ENCODE assay signal across 12 cellular contexts in genomic region chr10:60663850-60664249, GRCh38.
A peak's percentile ranks its signal among the peaks of the same experiment; 100 is the strongest.
DNase-seq lines count a peak whose midpoint lies in the region; ATAC-seq and TF ChIP-seq lines count a peak whose summit lies in the region.
"Had no signal": no experiment of that assay in that cellular context is flagged by ENCODE, and none has a peak within 500 bp of the region (broad histone marks: within the 10 kb centered on the region; RNA-seq: fewer than 3 reads in every experiment).

No MANE protein-coding gene starts in this region.

- no peak overlapping the region for H2AK5ac ChIP-seq in neuronal stem cell (ENCODE audit: low read depth, low read length)

- intact Hi-C loops in activated CD4-positive, alpha-beta T cell treated with anti-CD3 and anti-CD28 coated beads for 36 hours (cut with DNase I, micrococcal nuclease) = loop anchor here (2.0 to 10.0 kb wide), 5 partner anchors 67 to 429 kb away; partner anchors contain the start of gene CDK1 (in 1 of the 2)

- no peak overlapping the region for H2BK12ac ChIP-seq in neuronal stem cell (ENCODE audit: low read length)

- H3K4me2 ChIP-seq in neuronal stem cell (ENCODE audit: insufficient read depth, low read length, poor library complexity, severe bottlenecking) = no peak overlapping the region

- H3K79me1 ChIP-seq in neuronal stem cell (ENCODE audit: low read depth, low read length) = no peaks in the 10 kb centered on the region

- H2BK5ac ChIP-seq in neuronal stem cell (ENCODE audit: low read length) = no peak overlapping the region

- peaks cover 0 to 6% of the 10 kb centered on the region in 2 donors for H3K4me1 ChIP-seq in neuronal stem cell (ENCODE audit: control insufficient read depth in 2 of 2, insufficient read depth in 1 of 2, low read depth in 1 of 2, low read length in 2 of 2)

- H3K9ac ChIP-seq in neuronal stem cell (ENCODE audit: low read depth, low read length, poor library complexity) = no peak overlapping the region

- H3K36me3 ChIP-seq in neuronal stem cell (replicated peaks in 1 of 2; ENCODE audit: control insufficient read depth in 2 of 2, insufficient read depth in 2 of 2, low read length in 2 of 2) = no peaks in the 10 kb centered on the region

- H3K18ac ChIP-seq in neuronal stem cell (ENCODE audit: low read length) = no peak overlapping the region

- DNase-seq in activated CD4-positive, alpha-beta T cell treated with anti-CD3 and anti-CD28 coated beads for 36 hours = no peak
- DNase-seq in activated CD4-positive, alpha-beta T cell treated with anti-CD3 and anti-CD28 coated beads for 48 hours = no peak
- DNase-seq in NCI-H1930 (lab: John Stamatoyannopoulos, UW) = peak; percentile 2
- DNase-seq in WTC11 (ENCODE audit: low spot score) = no peak
- no peak for DNase-seq in neuronal stem cell (ENCODE audit: low spot score)
- DNase-seq in HPDE6-E6E7 (ENCODE audit: extremely low spot score) = no peak
- DNase-seq in type B pancreatic cell (ENCODE audit: extremely low spot score, unreplicated experiment) = no peak
- DNase-seq: activated CD4-positive, alpha-beta T cell treated with anti-CD3 and anti-CD28 coated beads for 4 hours; activated naive CD4-positive, alpha-beta T cell treated with anti-CD3 and anti-CD28 coated beads, Interleukin-2, amount 50 U/mL, for 16 hours; stimulated activated CD8-positive, alpha-beta memory T cell treated with anti-CD3 and anti-CD28 coated beads, Interleukin-4, amount 100 ng/mL, for 48 hours had no signal

- H3K4me3 ChIP-seq in neuronal stem cell (ENCODE audit: low read length in 2 of 2) = no peak overlapping the region

- H3K9me3 ChIP-seq in neuronal stem cell (replicated peaks in 1 of 2; ENCODE audit: control insufficient read depth in 2 of 2, insufficient read depth in 1 of 2, low read depth in 1 of 2, low read length in 2 of 2) = peaks cover 0 to under 1% of the 10 kb centered on the region in 2 donors

- H3K9me3 Mint-ChIP-seq in activated CD4-positive, alpha-beta T cell treated with anti-CD3 and anti-CD28 coated beads for 36 hours (ENCODE audit: low read depth) = no peaks in the 10 kb centered on the region
- H3K9me3 Mint-ChIP-seq in WTC11 (peaks cover 4% of the 10 kb centered on the region), type B pancreatic cell (no peaks in the 10 kb centered on the region)
- H3K9me3 Mint-ChIP-seq: memory B cell had no signal

- POLR2A ChIA-PET in activated CD4-positive, alpha-beta T cell treated with anti-CD3 and anti-CD28 coated beads for 36 hours (lab: Charles Lee) = no interaction called here
- POLR2A ChIA-PET in WTC11 (lab: Charles Lee) = no interaction called here

- H2BK15ac ChIP-seq in neuronal stem cell (ENCODE audit: low read length) = no peak overlapping the region

- no peak overlapping the region for H4K91ac ChIP-seq in neuronal stem cell (ENCODE audit: low read depth, low read length, poor library complexity)

- no peaks in the 10 kb centered on the region for H3K27me3 Mint-ChIP-seq in activated CD4-positive, alpha-beta T cell treated with anti-CD3 and anti-CD28 coated beads for 36 hours
- H3K27me3 Mint-ChIP-seq in WTC11 (ENCODE audit: low read depth) (no peaks in the 10 kb centered on the region), type B pancreatic cell (no peaks in the 10 kb centered on the region)
- H3K27me3 Mint-ChIP-seq: memory B cell had no signal

- peaks cover 53% of the 10 kb centered on the region for H3K4me1 Mint-ChIP-seq in activated CD4-positive, alpha-beta T cell treated with anti-CD3 and anti-CD28 coated beads for 36 hours
- peaks cover 51% of the 10 kb centered on the region for H3K4me1 Mint-ChIP-seq in WTC11
- H3K4me1 Mint-ChIP-seq in type B pancreatic cell (ENCODE audit: unreplicated experiment) = peaks cover 14% of the 10 kb centered on the region
- H3K4me1 Mint-ChIP-seq: memory B cell had no signal

- no peak overlapping the region for H4K8ac ChIP-seq in neuronal stem cell (ENCODE audit: low read depth, low read length)

- no peaks in the 10 kb centered on the region for H3K27me3 ChIP-seq in neuronal stem cell (ENCODE audit: control insufficient read depth in 3 of 3, insufficient read depth in 3 of 3, low read depth in 1 of 3, low read length in 3 of 3)

- no peak overlapping the region for H3K27ac Mint-ChIP-seq in activated CD4-positive, alpha-beta T cell treated with anti-CD3 and anti-CD28 coated beads for 36 hours
- H3K27ac Mint-ChIP-seq in WTC11 (0 out of 2 replicates have a peak overlapping the region, but pooled peaks have one; percentile 6), type B pancreatic cell (no peak overlapping the region)
- H3K27ac Mint-ChIP-seq: memory B cell had no signal

- no peaks in the 10 kb centered on the region for H3K36me3 Mint-ChIP-seq in activated CD4-positive, alpha-beta T cell treated with anti-CD3 and anti-CD28 coated beads for 36 hours (ENCODE audit: low read depth)
- H3K36me3 Mint-ChIP-seq in WTC11 (no peaks in the 10 kb centered on the region), type B pancreatic cell (no peaks in the 10 kb centered on the region)

- CTCF ChIA-PET in activated CD4-positive, alpha-beta T cell treated with anti-CD3 and anti-CD28 coated beads for 36 hours (lab: Charles Lee) = interaction anchor here (0.7 to 1.5 kb wide), 7 partner anchors 14 to 115 kb away, joined by 3 to 5 read pairs (median 4); no protein-coding TSS in a partner anchor
- CTCF ChIA-PET in WTC11 (lab: Charles Lee) = interaction anchor here (0.7 to 3.3 kb wide), 4 partner anchors 14 to 328 kb away, joined by 3 to 13 read pairs (median 3); partner anchors contain the start of gene CDK1

- no peak overlapping the region for H2BK120ac ChIP-seq in neuronal stem cell (ENCODE audit: low read depth, low read length)

- H3K23ac ChIP-seq in neuronal stem cell (ENCODE audit: low read depth, low read length, poor library complexity) = no peak overlapping the region

- peak overlapping the region; percentile 62 for H2AFZ ChIP-seq in neuronal stem cell (ENCODE audit: low read length)

- peak overlapping the region; percentile 41 for H3K4me3 Mint-ChIP-seq in activated CD4-positive, alpha-beta T cell treated with anti-CD3 and anti-CD28 coated beads for 36 hours
- peak overlapping the region; percentile 33 for H3K4me3 Mint-ChIP-seq in WTC11
- H3K4me3 Mint-ChIP-seq in type B pancreatic cell = no peak overlapping the region
- H3K4me3 Mint-ChIP-seq: memory B cell had no signal

- H3K14ac ChIP-seq in neuronal stem cell (ENCODE audit: low read length) = no peak overlapping the region

- WGBS in neuronal stem cell (ENCODE audit: extremely low coverage in 2 of 2, insufficient read length in 2 of 2, insufficient replicate concordance in 1 of 2), 2 donors = no CpG with 5 or more reads among the region's 7 CpGs

- no peak for ATAC-seq in activated CD4-positive, alpha-beta T cell treated with anti-CD3 and anti-CD28 coated beads for 36 hours
- ATAC-seq in WTC11 (peak; percentile 26; the same call in 1 of the 2 replicates), HG03432 (IDR thresholded peaks at IDR 0.05; ENCODE audit: unreplicated experiment) (no peak)

- TF ChIP-seq CTCF in WTC11 (IDR thresholded peaks at IDR 0.05) (no peak), type B pancreatic cell (conservative IDR thresholded peaks at IDR 0.05) (no peak)

- no peak overlapping the region for H3K27ac ChIP-seq in neuronal stem cell (replicated peaks; ENCODE audit: low read length)

- H3K4ac ChIP-seq in neuronal stem cell (ENCODE audit: low read length) = no peak overlapping the region

TF ChIP-seq in WTC11, 78 proteins besides CTCF, POLR2A, EP300 and RAD21:
- TF ChIP-seq PRDM15 (CRISPR knock-in tag; IDR thresholded peaks at IDR 0.05) (no peak), PRRX2 (CRISPR knock-in tag; IDR thresholded peaks at IDR 0.05) (no peak), ZNF671 (CRISPR knock-in tag; IDR thresholded peaks at IDR 0.05) (no peak), JUN (CRISPR knock-in tag; IDR thresholded peaks at IDR 0.05) (no peak)
- TF ChIP-seq, protein P1, sequence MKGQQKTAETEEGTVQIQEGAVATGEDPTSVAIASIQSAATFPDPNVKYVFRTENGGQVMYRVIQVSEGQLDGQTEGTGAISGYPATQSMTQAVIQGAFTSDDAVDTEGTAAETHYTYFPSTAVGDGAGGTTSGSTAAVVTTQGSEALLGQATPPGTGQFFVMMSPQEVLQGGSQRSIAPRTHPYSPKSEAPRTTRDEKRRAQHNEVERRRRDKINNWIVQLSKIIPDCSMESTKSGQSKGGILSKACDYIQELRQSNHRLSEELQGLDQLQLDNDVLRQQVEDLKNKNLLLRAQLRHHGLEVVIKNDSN (CRISPR knock-in tag; IDR thresholded peaks at IDR 0.05) = no peak

Comparison
In these comparisons a context has a peak if more than half of its experiments do, and no peak if none do; other contexts are left out.
1. DNase-seq: peak in NCI-H1930 (2 of 2); none in activated CD4-positive, alpha-beta T cell treated with anti-CD3 and anti-CD28 coated beads for 36 hours (single experiment), activated CD4-positive, alpha-beta T cell treated with anti-CD3 and anti-CD28 coated beads for 48 hours (single experiment), WTC11 (single experiment), neuronal stem cell (single experiment), HPDE6-E6E7 (single experiment) and type B pancreatic cell (single experiment).